Comparison of ENCODE assay signal across 16 cellular contexts in genomic region chr11:86510674-86511073, GRCh38.
DNase-seq lines count a peak whose midpoint lies in the region; ATAC-seq and TF ChIP-seq lines count a peak whose summit lies in the region.
"Had no signal": no experiment of that assay in that cellular context is flagged by ENCODE, and none has a peak within 500 bp of the region (broad histone marks: within the 10 kb centered on the region; RNA-seq: fewer than 3 reads in every experiment).

No MANE protein-coding gene starts in this region.

- no peak for TF ChIP-seq EP300 in stomach (IDR thresholded peaks at IDR 0.05)

- H3K9me3 Mint-ChIP-seq in activated T-cell treated with anti-CD3 and anti-CD28 coated beads, Interleukin-2, amount 50 U/mL, for 4 hours: no peaks in the 10 kb centered on the region
- H3K9me3 Mint-ChIP-seq in activated T-cell treated with anti-CD3 and anti-CD28 coated beads, Interleukin-2, amount 50 U/mL, for 24 hours: no peaks in the 10 kb centered on the region
- no peaks in the 10 kb centered on the region for H3K9me3 Mint-ChIP-seq in endodermal cell

- in situ Hi-C loops in Panc1 (cut with HindIII; ENCODE audit: low pct_unique_long_range_greater_than_20kb, low sequenced_read_pairs): no loop called here

- H3K4me1 Mint-ChIP-seq in activated T-cell treated with anti-CD3 and anti-CD28 coated beads, Interleukin-2, amount 50 U/mL, for 4 hours (ENCODE audit: low read depth): peaks cover 1% of the 10 kb centered on the region
- peaks cover 2% of the 10 kb centered on the region for H3K4me1 Mint-ChIP-seq in activated T-cell treated with anti-CD3 and anti-CD28 coated beads, Interleukin-2, amount 50 U/mL, for 24 hours (ENCODE audit: low read depth)
- H3K4me1 Mint-ChIP-seq in endodermal cell: peaks cover 31% of the 10 kb centered on the region

- TF ChIP-seq CTCF in Panc1 (IDR thresholded peaks at IDR 0.05): no peak
- no peak for TF ChIP-seq CTCF in endodermal cell (conservative IDR thresholded peaks at IDR 0.05)
- no peak for TF ChIP-seq CTCF in stomach (IDR thresholded peaks at IDR 0.05)

- H3K27ac ChIP-seq in Panc1 (ENCODE audit: low read length) (peak overlapping the region; percentile 72; the same call in 1 of the 2 replicates), endodermal cell (ENCODE audit: low read depth, low read length) (no peak overlapping the region), stomach (peak overlapping the region in 3 of 5 donors; percentile 20 to 72 (median 71))
- H3K27ac ChIP-seq: RWPE1, SJCRH30 had no signal

- WGBS in endodermal cell (ENCODE audit: insufficient coverage in 1 of 2, insufficient read length in 1 of 2), 2 experiments: 92 to 95% methylated on average over 3 of the region's 3 CpGs
- 60 to 68% (median 66%) methylated on average over 3 of the region's 3 CpGs for WGBS in stomach, 5 donors

- DNase-seq in activated T-cell treated with anti-CD3 and anti-CD28 coated beads, Interleukin-2, amount 50 U/mL, for 4 hours: no peak
- no peak for DNase-seq in activated T-cell treated with anti-CD3 and anti-CD28 coated beads, Interleukin-2, amount 50 U/mL, for 24 hours
- DNase-seq in Panc1 (ENCODE audit: low read depth, low spot score) (no peak), endodermal cell (no peak), stomach (no peak), T-helper 2 cell (no peak), HEK293T (ENCODE audit: extremely low spot score) (no peak)
- DNase-seq: Caco-2, DMS79, NCI-H1417, NCI-H2029, NCI-H510A, SJCRH30 had no signal

- no peak overlapping the region for H3K27ac Mint-ChIP-seq in activated T-cell treated with anti-CD3 and anti-CD28 coated beads, Interleukin-2, amount 50 U/mL, for 24 hours
- H3K27ac Mint-ChIP-seq in endodermal cell: no peak overlapping the region

- H3K4me3 Mint-ChIP-seq in activated T-cell treated with anti-CD3 and anti-CD28 coated beads, Interleukin-2, amount 50 U/mL, for 4 hours: no peak overlapping the region
- H3K4me3 Mint-ChIP-seq in activated T-cell treated with anti-CD3 and anti-CD28 coated beads, Interleukin-2, amount 50 U/mL, for 24 hours: no peak overlapping the region
- no peak overlapping the region for H3K4me3 Mint-ChIP-seq in endodermal cell

- CTCF ChIA-PET in Panc1 (lab: Charles Lee) (no interaction called here), HEK293T (lab: Yijun Ruan, JAX) (no interaction called here)

- H3K9ac ChIP-seq in endodermal cell (ENCODE audit: extremely low read depth, low read length, poor library complexity, severe bottlenecking): no peak overlapping the region

- BruUV-seq in Panc1 (replicated peaks; lab: Mats Ljungman, UMichigan): no TSS peak

- H3K4me1 ChIP-seq in Panc1 (ENCODE audit: control insufficient read depth, insufficient read depth, low read length) (peaks cover 32% of the 10 kb centered on the region), endodermal cell (ENCODE audit: control insufficient read depth, insufficient read depth, low read length) (peaks cover 14% of the 10 kb centered on the region), stomach (peaks cover 0 to 54% (median 10%) of the 10 kb centered on the region in 4 donors)
- H3K4me1 ChIP-seq: SJCRH30 had no signal

- peak; percentile 36 to 57 for ATAC-seq in activated T-cell treated with anti-CD3 and anti-CD28 coated beads, Interleukin-2, amount 50 U/mL, for 4 hours
- no peak for ATAC-seq in Panc1
- ATAC-seq in HG03442 (IDR thresholded peaks at IDR 0.05; ENCODE audit: unreplicated experiment): no peak
- ATAC-seq: HepG2 had no signal

- H3K4me3 ChIP-seq in Panc1 (ENCODE audit: low read depth in 2 of 2, low read length in 2 of 2) (no peak overlapping the region), endodermal cell (ENCODE audit: low read length) (peak overlapping the region; percentile 72), stomach (no peak overlapping the region)
- H3K4me3 ChIP-seq: SJCRH30 had no signal

- H3K36me3 Mint-ChIP-seq in activated T-cell treated with anti-CD3 and anti-CD28 coated beads, Interleukin-2, amount 50 U/mL, for 4 hours (ENCODE audit: insufficient read depth): no peaks in the 10 kb centered on the region
- no peaks in the 10 kb centered on the region for H3K36me3 Mint-ChIP-seq in activated T-cell treated with anti-CD3 and anti-CD28 coated beads, Interleukin-2, amount 50 U/mL, for 24 hours (ENCODE audit: low read depth)
- H3K36me3 Mint-ChIP-seq in endodermal cell (ENCODE audit: low read depth): no peaks in the 10 kb centered on the region

- H3K27me3 Mint-ChIP-seq in activated T-cell treated with anti-CD3 and anti-CD28 coated beads, Interleukin-2, amount 50 U/mL, for 4 hours (ENCODE audit: low read depth): no peaks in the 10 kb centered on the region
- peaks cover 12% of the 10 kb centered on the region for H3K27me3 Mint-ChIP-seq in activated T-cell treated with anti-CD3 and anti-CD28 coated beads, Interleukin-2, amount 50 U/mL, for 24 hours
- H3K27me3 Mint-ChIP-seq in endodermal cell (ENCODE audit: insufficient read depth): no peaks in the 10 kb centered on the region

- H3K36me3 ChIP-seq in Panc1 (ENCODE audit: control insufficient read depth, insufficient read depth, low read length) (no peaks in the 10 kb centered on the region), endodermal cell (ENCODE audit: control insufficient read depth, insufficient read depth, low read length) (peaks cover 12% of the 10 kb centered on the region), stomach (peaks cover 0 to 7% (median under 1%) of the 10 kb centered on the region in 4 donors)
- H3K36me3 ChIP-seq: SJCRH30 had no signal

- no peak for TF ChIP-seq POLR2A in stomach (IDR thresholded peaks at IDR 0.05)

- peaks cover 20% of the 10 kb centered on the region; the same call in 1 of the 2 replicates for H3K9me3 ChIP-seq in Panc1 (ENCODE audit: control insufficient read depth, insufficient read depth, low read depth, low read length)
- H3K9me3 ChIP-seq in endodermal cell (ENCODE audit: control insufficient read depth, low read length): peaks cover 27% of the 10 kb centered on the region
- no peaks in the 10 kb centered on the region for H3K9me3 ChIP-seq in stomach

- POLR2A ChIA-PET in Panc1 (lab: Charles Lee) (no interaction called here), HEK293T (lab: Yijun Ruan, JAX) (no interaction called here)

- intact Hi-C loops in Panc1 (cut with micrococcal nuclease; ENCODE audit: unreplicated experiment) (no loop called here), stomach (cut with DNase I; ENCODE audit: low total_unique reads) (no loop called here)

- no peaks in the 10 kb centered on the region for H3K27me3 ChIP-seq in Panc1 (ENCODE audit: control insufficient read depth, insufficient read depth, low read length)
- no peaks in the 10 kb centered on the region for H3K27me3 ChIP-seq in endodermal cell (ENCODE audit: control insufficient read depth, insufficient read depth, low read length, poor library complexity, severe bottlenecking)
- no peaks in the 10 kb centered on the region for H3K27me3 ChIP-seq in stomach
- H3K27me3 ChIP-seq: SJCRH30 had no signal

TF ChIP-seq in HEK293T, 16 proteins besides CTCF, POLR2A, EP300 and RAD21:
- no peak for TF ChIP-seq TARDBP (IDR thresholded peaks at IDR 0.05)
- TF ChIP-seq BHLHE40 (IDR thresholded peaks at IDR 0.05; ENCODE audit: borderline replicate concordance): no peak
- no peak for TF ChIP-seq PKNOX1 (IDR thresholded peaks at IDR 0.05)
- no peak for TF ChIP-seq LEF1 (IDR thresholded peaks at IDR 0.05; ENCODE audit: borderline replicate concordance)
- TF ChIP-seq ARNT (IDR thresholded peaks at IDR 0.05): no peak
- TF ChIP-seq HDGF (IDR thresholded peaks at IDR 0.05; ENCODE audit: borderline replicate concordance): no peak
- TF ChIP-seq SUZ12 (IDR thresholded peaks at IDR 0.05): no peak
- TF ChIP-seq CTBP1 (IDR thresholded peaks at IDR 0.05; ENCODE audit: borderline replicate concordance): no peak
- no peak for TF ChIP-seq ELF4 (IDR thresholded peaks at IDR 0.05)
- TF ChIP-seq L3MBTL2 (conservative IDR thresholded peaks at IDR 0.05): no peak
- TF ChIP-seq FOXK2 (IDR thresholded peaks at IDR 0.05): no peak
- no peak for TF ChIP-seq SP1 (IDR thresholded peaks at IDR 0.05)
- TF ChIP-seq FOXM1 (IDR thresholded peaks at IDR 0.05; ENCODE audit: borderline replicate concordance): no peak
- no peak for TF ChIP-seq FOXA1 (IDR thresholded peaks at IDR 0.05)
- TF ChIP-seq ZNF384 (IDR thresholded peaks at IDR 0.05): no peak

Comparison
In these comparisons a context has a peak if more than half of its experiments do, and no peak if none do; other contexts are left out.
1. ATAC-seq: peak in activated T-cell treated with anti-CD3 and anti-CD28 coated beads, Interleukin-2, amount 50 U/mL, for 4 hours (2 of 2); none in Panc1 (single experiment) and HG03442 (single experiment).